In genomic region chr14:103432627-103433026, GRCh38 we compare ENCODE assay signal across 22 cellular contexts.
"Had no signal": no experiment of that assay in that cellular context is flagged by ENCODE, and none has a peak within 500 bp of the region (broad histone marks: within the 10 kb centered on the region; RNA-seq: fewer than 3 reads in every experiment).

No MANE protein-coding gene starts in this region.

- H3K36me3 ChIP-seq: Peyer's patch had no signal

- DNase-seq: Karpas-422, KG1, MG63, NCI-H1092, NCI-H1105 treated with DMSO at 0.1 percent for 48 hours, NCI-H1436, NCI-H187, NCI-H2029, NCI-H2081 treated with DMSO at 0.1 percent for 48 hours, NCI-H2171, NCI-H226, NCI-H446, NCI-H510A, NCI-H524 treated with DMSO at 0.1 percent for 48 hours, NCI-H69, NCI-H774, PC-3, Peyer's patch, Right ventricle myocardium superior, SIG-M5 had no signal

- H3K27me3 ChIP-seq: MG63, Peyer's patch, SJSA1 had no signal

- H3K27ac ChIP-seq: Peyer's patch, SJSA1 had no signal

- ATAC-seq: PC-3 had no signal

- H3K4me3 ChIP-seq: MG63, Peyer's patch, SJSA1, SK-N-MC had no signal

- H3K9me3 ChIP-seq: MG63, Peyer's patch, SJSA1 had no signal
